ENCODE assay signal across 8 cellular contexts in the genomic region with DNA sequence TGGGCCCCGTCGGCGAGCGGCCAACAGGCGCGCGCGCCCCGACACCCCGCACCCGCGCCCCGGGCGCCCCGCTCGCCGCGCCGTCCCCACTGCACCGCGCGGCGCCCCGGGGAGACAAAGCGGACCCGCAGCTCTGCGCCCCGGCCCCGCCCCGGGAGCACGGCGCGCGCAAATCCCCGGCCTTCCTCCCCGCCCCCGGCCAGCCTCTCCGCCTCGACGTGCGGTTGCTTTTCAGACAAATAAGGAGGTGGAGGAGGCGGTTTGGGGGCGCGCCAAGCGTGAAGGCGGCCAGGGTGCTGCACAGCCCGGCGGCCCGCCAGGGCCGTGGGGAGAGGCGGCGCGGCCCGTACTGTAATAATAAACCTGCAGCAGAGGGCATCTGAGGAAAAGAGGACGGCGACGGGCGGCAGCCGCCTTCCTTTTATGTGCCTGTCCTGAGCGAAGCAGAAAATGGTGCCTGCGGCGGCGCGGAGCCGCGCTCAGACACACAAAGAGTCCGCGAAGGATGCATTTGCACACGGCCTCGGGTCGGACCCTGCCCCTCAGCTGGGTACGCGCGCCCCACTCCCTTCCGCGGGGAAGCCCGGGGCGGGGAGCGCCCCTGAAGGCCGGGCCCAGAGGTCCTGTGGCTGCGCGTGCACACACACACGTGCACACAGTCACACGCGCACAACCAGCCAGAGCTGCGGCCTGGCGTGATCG. TPM values are rescaled to one million over a fixed set of nuclear protein-coding genes. Genes with fewer than 3 reads are reported as not detected.
A peak's percentile ranks its signal among the peaks of the same experiment; 100 is the strongest.
DNase-seq lines count a peak whose midpoint lies in the region; ATAC-seq, FAIRE-seq and TF ChIP-seq lines count a peak whose summit lies in the region.

No MANE protein-coding gene starts in this region.

- H3K36me3 ChIP-seq in kidney (ENCODE audit: control insufficient read depth in 1 of 2, insufficient read depth in 2 of 2, low read length in 2 of 2), result no peaks in the 10 kb centered on the region

- H3K4me1 ChIP-seq in kidney (ENCODE audit: control insufficient read depth in 1 of 2, insufficient read depth in 1 of 2, low read depth in 1 of 2, low read length in 2 of 2), result peaks cover 5 to 7% of the 10 kb centered on the region in 2 donors

- H3K27ac ChIP-seq in kidney (ENCODE audit: low read depth in 2 of 2, low read length in 2 of 2), result peak overlapping the region; percentile 89 to 91

- peak overlapping the region; percentile 76 for H3K4me3 Mint-ChIP-seq in central memory CD8-positive, alpha-beta T cell

- H3K4me1 Mint-ChIP-seq in central memory CD8-positive, alpha-beta T cell, result peaks cover 12% of the 10 kb centered on the region

- no peak overlapping the region for H3K27ac Mint-ChIP-seq in central memory CD8-positive, alpha-beta T cell (ENCODE audit: low read depth)

- FAIRE-seq in kidney (lab: Jason Lieb, UNC), result no peak

- peak overlapping the region; percentile 88 to 93 for H3K4me3 ChIP-seq in kidney (ENCODE audit: low read length in 2 of 2)

- H3K27me3 Mint-ChIP-seq in central memory CD8-positive, alpha-beta T cell, result peaks cover 49% of the 10 kb centered on the region

- peak; percentile 90 for DNase-seq in AG08395 (ENCODE audit: low spot score)
- peak; percentile 74 for DNase-seq in NCI-H2171 treated with DMSO at 0.1 percent for 48 hours (lab: John Stamatoyannopoulos, UW)
- peak; percentile 45 to 49 for DNase-seq in central memory CD8-positive, alpha-beta T cell (ENCODE audit: low spot score in 2 of 2)
- peak; percentile 97 for DNase-seq in kidney
- peak; percentile 26 to 65 for DNase-seq in stimulated activated CD4-positive, alpha-beta T cell treated with anti-CD3 and anti-CD28 coated beads, Interleukin-15, amount 100 ng/mL, for 1 hour (ENCODE audit: low read depth in 1 of 2, low spot score in 1 of 2)

- H3K9ac ChIP-seq in kidney (ENCODE audit: low read length in 2 of 2), result peak overlapping the region; percentile 35 to 66

- intact Hi-C loops in kidney (cut with DNase I), result no loop called here

- no peak for TF ChIP-seq CTCF in kidney (IDR thresholded peaks at IDR 0.05; ENCODE audit: borderline replicate concordance, extremely low read depth, insufficient read depth)

- peaks cover 4% of the 10 kb centered on the region for H3K36me3 Mint-ChIP-seq in central memory CD8-positive, alpha-beta T cell (ENCODE audit: insufficient read depth)

- no peaks in the 10 kb centered on the region for H3K9me3 Mint-ChIP-seq in central memory CD8-positive, alpha-beta T cell

- no peaks in the 10 kb centered on the region for H3K9me3 ChIP-seq in kidney (ENCODE audit: control insufficient read depth in 1 of 2, low read length in 2 of 2)

- peak; percentile 75 for ATAC-seq in GM18870 (IDR thresholded peaks at IDR 0.05; ENCODE audit: unreplicated experiment)
- ATAC-seq in HG03103 (IDR thresholded peaks at IDR 0.05; ENCODE audit: low read depth, unreplicated experiment), result peak; percentile 68
- peak; percentile 52 to 65 for ATAC-seq in activated CD4-positive, CD25-positive, alpha-beta regulatory T cell treated with anti-CD3 and anti-CD28 coated beads, Interleukin-2, amount 50 U/mL, for 24 hours
- ATAC-seq in central memory CD8-positive, alpha-beta T cell (replicated peaks; ENCODE audit: extremely low read depth, poor library complexity, severe bottlenecking), result peak; percentile 68

RNA-seq across cellular contexts. Expression of gene NREP, which starts 0.7 kb away (rescaled TPM):
- 20.9 TPM for total RNA-seq in kidney
- polyA plus RNA-seq in kidney (ENCODE audit: insufficient read depth, low read depth, low replicate concordance), result 37.0 TPM

Comparison
In these comparisons a context has a peak if more than half of its experiments do, and no peak if none do; other contexts are left out.
1. Peak in every context shown above with its lines: DNase-seq, ATAC-seq, H3K4me3 ChIP-seq and H3K27ac ChIP-seq.
2. DNase-seq: peak in every context shown above with its lines; median percentile 97 in kidney; 90 in AG08395; 74 in NCI-H2171 treated with DMSO at 0.1 percent for 48 hours; 47 in central memory CD8-positive, alpha-beta T cell; 46 in stimulated activated CD4-positive, alpha-beta T cell treated with anti-CD3 and anti-CD28 coated beads, Interleukin-15, amount 100 ng/mL, for 1 hour.